23 cellular contexts compared by ENCODE assay signal in the genomic region with DNA sequence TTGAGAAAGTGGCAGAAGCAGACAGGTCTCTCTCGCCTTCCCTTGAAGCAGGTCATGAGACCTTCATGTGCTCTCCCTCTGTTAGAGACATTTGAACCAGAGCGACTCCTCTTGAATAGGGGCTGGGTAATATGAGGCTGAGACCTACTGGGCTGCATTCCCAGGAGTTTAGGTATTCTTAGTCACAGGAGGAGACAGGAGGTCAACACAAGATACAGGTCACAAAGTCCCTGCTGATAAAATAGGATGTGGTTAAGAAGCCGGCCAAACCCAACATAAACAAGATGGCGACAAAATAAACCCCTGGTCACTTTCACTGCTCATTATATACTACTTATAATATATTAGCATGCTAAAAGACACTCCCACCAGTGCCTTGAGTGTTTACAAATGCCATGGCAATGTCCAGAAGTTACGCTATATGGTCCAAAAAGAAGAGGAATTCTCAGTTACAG. TPM values are rescaled to one million over a fixed set of nuclear protein-coding genes. Genes with fewer than 3 reads are reported as not detected.
DNase-seq lines count a peak whose midpoint lies in the region; ATAC-seq, FAIRE-seq and TF ChIP-seq lines count a peak whose summit lies in the region.
"Had no signal": no experiment of that assay in that cellular context is flagged by ENCODE, and none has a peak within 500 bp of the region (broad histone marks: within the 10 kb centered on the region; RNA-seq: fewer than 3 reads in every experiment).

No MANE protein-coding gene starts in this region.

- no peaks in the 10 kb centered on the region for H3K79me2 ChIP-seq in K562 (ENCODE audit: control insufficient read depth, insufficient read depth, low read length)

- no peak for TF ChIP-seq RAD21 in K562 (CRISPR knock-in tag; conservative IDR thresholded peaks at IDR 0.05 in 1 of 2, IDR thresholded peaks at IDR 0.05 in 1 of 2)

- H2AFZ ChIP-seq in K562 (ENCODE audit: low read depth, low read length) = peak overlapping the region; percentile 81
- H2AFZ ChIP-seq: GM23248 had no signal

- H3K4me3 ChIP-seq in right cardiac atrium (ENCODE audit: low read length) (no peak overlapping the region), K562 (no peak overlapping the region), pancreas (no peak overlapping the region), stomach (no peak overlapping the region)
- H3K4me3 ChIP-seq: GM23248, HAP-1, SK-N-MC had no signal

- H3K9ac ChIP-seq in K562 (ENCODE audit: insufficient read depth in 1 of 2, low read depth in 2 of 2, low read length in 2 of 2) = peak overlapping the region; percentile 9 to 27; a peak in 2 of 4 replicates
- H3K9ac ChIP-seq: GM23248, KMS-11 had no signal

- H3K9me1 ChIP-seq in K562 (ENCODE audit: control insufficient read depth, insufficient read depth, low read length) = no peaks in the 10 kb centered on the region

- POLR2A ChIA-PET in K562 (lab: Yijun Ruan, JAX) = no interaction called here

- no TSS peak for BruUV-seq in K562 (replicated peaks; lab: Mats Ljungman, UMichigan)

- TF ChIP-seq POLR2A in K562 (conservative IDR thresholded peaks at IDR 0.05) (no peak), stomach (IDR thresholded peaks at IDR 0.05) (no peak)

- peak; percentile 86 for FAIRE-seq in K562 (lab: Jason Lieb, UNC)
- FAIRE-seq in pancreas (lab: Jason Lieb, UNC) = no peak
- FAIRE-seq: A204.1, D721Med had no signal

- TF ChIP-seq CTCF in K562 (IDR thresholded peaks at IDR 0.05 in 2 of 3, conservative IDR thresholded peaks at IDR 0.05 in 1 of 3; ENCODE audit: insufficient read depth in 2 of 3, low read depth in 1 of 3, low read length in 3 of 3) = no peak
- TF ChIP-seq CTCF in pancreas (IDR thresholded peaks at IDR 0.05) = no peak
- TF ChIP-seq CTCF in stomach (IDR thresholded peaks at IDR 0.05) = no peak

- no peaks in the 10 kb centered on the region for H3K4me1 ChIP-seq in right cardiac atrium (ENCODE audit: control insufficient read depth, insufficient read depth, low read length)
- peaks cover 15 to 64% of the 10 kb centered on the region in 2 experiments for H3K4me1 ChIP-seq in K562 (replicated peaks in 1 of 2; ENCODE audit: control insufficient read depth in 2 of 2, insufficient read depth in 2 of 2, low read length in 2 of 2)
- H3K4me1 ChIP-seq in pancreas = no peaks in the 10 kb centered on the region
- peaks cover 0 to 11% (median 2%) of the 10 kb centered on the region in 4 donors for H3K4me1 ChIP-seq in stomach

- H3K4me2 ChIP-seq in K562 (ENCODE audit: insufficient read depth, low read length) = peak overlapping the region; percentile 2; the same call in 1 of the 2 replicates
- H3K4me2 ChIP-seq: KMS-11 had no signal

- H3K36me3 ChIP-seq in K562 (ENCODE audit: control insufficient read depth, insufficient read depth, low read length) = no peaks in the 10 kb centered on the region
- H3K36me3 ChIP-seq in pancreas = no peaks in the 10 kb centered on the region
- no peaks in the 10 kb centered on the region for H3K36me3 ChIP-seq in stomach
- H3K36me3 ChIP-seq: HAP-1 had no signal

- H3K27ac ChIP-seq in right cardiac atrium (ENCODE audit: low read length) (no peak overlapping the region), K562 (ENCODE audit: extremely low read depth, low read depth, low read length) (peak overlapping the region; percentile 82), pancreas (no peak overlapping the region), stomach (no peak overlapping the region)
- H3K27ac ChIP-seq: GM23248, HL-60, KMS-11, SK-N-MC had no signal

- peak; percentile 51 for ATAC-seq in left ventricle myocardium superior
- ATAC-seq in right cardiac atrium = no peak
- peak; percentile 15 for ATAC-seq in K562
- ATAC-seq in pancreas = no peak
- no peak for ATAC-seq in GM18868 (IDR thresholded peaks at IDR 0.05; ENCODE audit: unreplicated experiment)
- no peak for ATAC-seq in left colon

- no peaks in the 10 kb centered on the region for H3K9me3 ChIP-seq in right cardiac atrium (ENCODE audit: control insufficient read depth, low read length)
- no peaks in the 10 kb centered on the region for H3K9me3 ChIP-seq in K562 (replicated peaks; ENCODE audit: control insufficient read depth, insufficient read depth, low read depth, low read length)
- H3K9me3 ChIP-seq in pancreas = no peaks in the 10 kb centered on the region
- H3K9me3 ChIP-seq in stomach = no peaks in the 10 kb centered on the region
- H3K9me3 ChIP-seq: HAP-1 had no signal

- in situ Hi-C loops in K562 (cut with MboI) = no loop called here

- peak; percentile 73 for TF ChIP-seq EP300 in K562 (IDR thresholded peaks at IDR 0.05; ENCODE audit: low read length)
- TF ChIP-seq EP300 in stomach (IDR thresholded peaks at IDR 0.05) = no peak

- 81% methylated on average over 5 of the region's 5 CpGs for WGBS in right cardiac atrium
- 7% methylated on average over 5 of the region's 5 CpGs for WGBS in K562 (ENCODE audit: insufficient coverage, low coverage, missing lambda C conversion rate)
- WGBS in pancreas, 2 donors = 89 to 93% methylated on average over 5 of the region's 5 CpGs
- 77 to 87% (median 86%) methylated on average over 5 of the region's 5 CpGs for WGBS in stomach, 5 donors

- CTCF ChIA-PET in K562 (lab: Yijun Ruan, JAX; ENCODE audit: low intra/inter-chr PET ratio) = no interaction called here

- DNase-seq in left ventricle myocardium superior (no peak), right cardiac atrium (no peak), K562 (ENCODE audit: extremely low read depth in 1 of 4, low spot score in 3 of 4) (peak in 1 of 4 experiments; percentile 77), left kidney (ENCODE audit: low read depth, low spot score) (peak; percentile 12), pancreas (no peak), left colon (no peak), stomach (no peak)
- DNase-seq: EL, GM23248, NCI-H1105, NCI-H146, NCI-H2029 treated with DMSO at 0.1 percent for 48 hours, NCI-H2171, NCI-H345, NCI-H524 treated with DMSO at 0.1 percent for 48 hours, SHP77 treated with DMSO at 0.1 percent for 48 hours had no signal

- no peaks in the 10 kb centered on the region for H3K27me3 ChIP-seq in right cardiac atrium (ENCODE audit: control insufficient read depth, insufficient read depth)
- H3K27me3 ChIP-seq in K562 (ENCODE audit: control insufficient read depth in 2 of 2, insufficient read depth in 2 of 2, low read length in 2 of 2) = no peaks in the 10 kb centered on the region
- no peaks in the 10 kb centered on the region for H3K27me3 ChIP-seq in pancreas
- H3K27me3 ChIP-seq in stomach = no peaks in the 10 kb centered on the region

- intact Hi-C loops in left ventricle myocardium superior (cut with micrococcal nuclease) (no loop called here), right cardiac atrium (cut with DNase I) (no loop called here), K562 (cut with micrococcal nuclease) (loop anchor here (5.0 to 10.0 kb wide), 2 partner anchors 35 to 737 kb away; a partner anchor contains a TSS), pancreas (cut with DNase I) (no loop called here), left colon (cut with DNase I, micrococcal nuclease) (no loop called here), stomach (cut with DNase I; ENCODE audit: low total_unique reads) (no loop called here)

- no peaks in the 10 kb centered on the region for H4K20me1 ChIP-seq in K562 (replicated peaks; ENCODE audit: control insufficient read depth, insufficient read depth, low read length)

TF ChIP-seq in K562, 482 proteins besides CTCF, POLR2A, EP300 and RAD21 (continues in another document):
- no peak for TF ChIP-seq SPI1 (IDR thresholded peaks at IDR 0.05; ENCODE audit: borderline replicate concordance, low read depth, low read length)
- no peak for TF ChIP-seq PURB (CRISPR knock-in tag; IDR thresholded peaks at IDR 0.05; ENCODE audit: low read depth)
- no peak for TF ChIP-seq DACH1 (IDR thresholded peaks at IDR 0.05; ENCODE audit: partially characterized antibody)
- TF ChIP-seq FOXP1 (CRISPR knock-in tag; IDR thresholded peaks at IDR 0.05) = 0 out of 2 replicates have a peak, but pooled peaks have one; percentile 60
- TF ChIP-seq, protein P1, sequence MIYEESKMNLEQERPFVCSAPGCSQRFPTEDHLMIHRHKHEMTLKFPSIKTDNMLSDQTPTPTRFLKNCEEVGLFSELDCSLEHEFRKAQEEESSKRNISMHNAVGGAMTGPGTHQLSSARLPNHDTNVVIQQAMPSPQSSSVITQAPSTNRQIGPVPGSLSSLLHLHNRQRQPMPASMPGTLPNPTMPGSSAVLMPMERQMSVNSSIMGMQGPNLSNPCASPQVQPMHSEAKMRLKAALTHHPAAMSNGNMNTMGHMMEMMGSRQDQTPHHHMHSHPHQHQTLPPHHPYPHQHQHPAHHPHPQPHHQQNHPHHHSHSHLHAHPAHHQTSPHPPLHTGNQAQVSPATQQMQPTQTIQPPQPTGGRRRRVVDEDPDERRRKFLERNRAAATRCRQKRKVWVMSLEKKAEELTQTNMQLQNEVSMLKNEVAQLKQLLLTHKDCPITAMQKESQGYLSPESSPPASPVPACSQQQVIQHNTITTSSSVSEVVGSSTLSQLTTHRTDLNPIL (CRISPR knock-in tag; IDR thresholded peaks at IDR 0.05) = no peak

RNA-seq across cellular contexts. Expression of a gene that starts 43.5 kb away (rescaled TPM):
- 182 TPM for total RNA-seq in left ventricle myocardium superior
- total RNA-seq in right cardiac atrium = 100 to 1,000 TPM; 112 to 137 (median 118) TPM
- 113 TPM for polyA plus RNA-seq in right cardiac atrium
- 3.1 and 3.8 TPM in 2 replicates for total RNA-seq in K562 (2011; cell fraction: chromatin; rRNA removed; ENCODE audit: low replicate concordance)
- 1.4 and 3.0 TPM in 2 replicates for total RNA-seq in K562 (2011; cell fraction: nucleolus; rRNA removed)
- total RNA-seq in K562 (2011; cell fraction: nucleoplasm; rRNA removed) = 1.5 and 2.7 TPM in 2 replicates
- 7.9 and 10.7 TPM in 2 replicates for total RNA-seq in K562 (2014; rRNA removed)
- 3.6 and 5.5 TPM in 2 replicates for total RNA-seq in K562 (2014; rRNA removed; fragmentation: Illumina TruSeq; extraction: Trizol)
- 4.4 and 6.1 TPM in 2 replicates for total RNA-seq in K562 (2015; rRNA removed; fragmentation: Illumina TruSeq; extraction: Trizol)
- total RNA-seq in K562 (2021) = 9.5 and 10.0 TPM in 2 replicates
- polyA plus RNA-seq in K562 (2011; rRNA removed) = 18.9 and 22.3 TPM in 2 replicates
- polyA plus RNA-seq in K562 (2011; cell fraction: cytosol; rRNA removed) = 6.7 and 8.2 TPM in 2 replicates
- polyA plus RNA-seq in K562 (2011; cell fraction: nucleus; rRNA removed) = 7.8 and 10.8 TPM in 2 replicates
- 15.3 and 31.8 TPM in 2 replicates for polyA plus RNA-seq in K562 (2012)
- polyA plus RNA-seq in K562 (2014; fragmentation: Illumina TruSeq; extraction: Trizol) = 3.4 and 6.7 TPM in 2 replicates
- polyA plus RNA-seq in K562 (2014; fragmentation: Nextera tagmentation; extraction: Ambion mirVana) = 1 to 10 TPM; 1.5 to 2.0 TPM
- 5.9 and 8.3 TPM in 2 replicates for polyA plus RNA-seq in K562 (2014; rRNA removed)
- polyA minus RNA-seq in K562 (2011; rRNA and poly(A)+ RNA removed) = 3.4 and 4.4 TPM in 2 replicates
- 1.5 and 2.2 TPM in 2 replicates for polyA minus RNA-seq in K562 (2011; cell fraction: cytosol; rRNA and poly(A)+ RNA removed)
- polyA minus RNA-seq in K562 (2011; cell fraction: nucleus; rRNA and poly(A)+ RNA removed) = 1.1 and 1.2 TPM in 2 replicates
- 10 to 100 TPM in 1 of 6 donors, 1 to 10 TPM in 5; 2.4 to 12.4 (median 4.7) TPM for total RNA-seq in pancreas
- 10 to 100 TPM; 12.3 to 14.3 TPM for polyA plus RNA-seq in pancreas
- 10 to 100 TPM; 39.9 to 43.7 TPM for total RNA-seq in left colon
- total RNA-seq in stomach = 10 to 100 TPM in 2 of 5 donors, 1 to 10 TPM in 3; 2.3 to 32.2 (median 8.3) TPM
- 10 to 100 TPM; 14.1 to 35.6 (median 21.6) TPM for polyA plus RNA-seq in stomach

Comparison
In these comparisons a context has a peak if more than half of its experiments do, and no peak if none do; other contexts are left out.
1. ATAC-seq: peak in left ventricle myocardium superior (single experiment) and K562 (single experiment); none in right cardiac atrium (0 of 2), pancreas (0 of 4), GM18868 (single experiment) and left colon (single experiment).